ENCODE assay signal across 2 cellular contexts in genomic region chr16:56349086-56349415, GRCh38.
TF ChIP-seq lines count a peak whose summit lies in the region.

No MANE protein-coding gene starts in this region.

TF ChIP-seq in GM23338, 12 proteins besides CTCF, POLR2A, EP300 and RAD21:
- TF ChIP-seq, protein P1, sequence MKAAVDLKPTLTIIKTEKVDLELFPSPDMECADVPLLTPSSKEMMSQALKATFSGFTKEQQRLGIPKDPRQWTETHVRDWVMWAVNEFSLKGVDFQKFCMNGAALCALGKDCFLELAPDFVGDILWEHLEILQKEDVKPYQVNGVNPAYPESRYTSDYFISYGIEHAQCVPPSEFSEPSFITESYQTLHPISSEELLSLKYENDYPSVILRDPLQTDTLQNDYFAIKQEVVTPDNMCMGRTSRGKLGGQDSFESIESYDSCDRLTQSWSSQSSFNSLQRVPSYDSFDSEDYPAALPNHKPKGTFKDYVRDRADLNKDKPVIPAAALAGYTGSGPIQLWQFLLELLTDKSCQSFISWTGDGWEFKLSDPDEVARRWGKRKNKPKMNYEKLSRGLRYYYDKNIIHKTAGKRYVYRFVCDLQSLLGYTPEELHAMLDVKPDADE (IDR thresholded peaks at IDR 0.05) = no peak
- TF ChIP-seq REST (IDR thresholded peaks at IDR 0.05; ENCODE audit: unreplicated experiment) (no peak), CREB1 (CRISPR knock-in tag; IDR thresholded peaks at IDR 0.05; ENCODE audit: low read depth) (no peak), ZNF114 (CRISPR knock-in tag; IDR thresholded peaks at IDR 0.05) (no peak), EZH2 (IDR thresholded peaks at IDR 0.05; ENCODE audit: low read depth, unreplicated experiment) (no peak), ZNF331 (CRISPR knock-in tag; IDR thresholded peaks at IDR 0.05; ENCODE audit: low read depth) (no peak), POLR2AphosphoS5 (IDR thresholded peaks at IDR 0.05; ENCODE audit: low read depth) (no peak)

TF ChIP-seq in H1, 55 proteins besides CTCF, POLR2A, EP300 and RAD21 (continued from another document):
- TF ChIP-seq SP4 (IDR thresholded peaks at IDR 0.05; ENCODE audit: low read length) (no peak), SIX5 (IDR thresholded peaks at IDR 0.05; ENCODE audit: low read depth, low read length) (no peak), SUZ12 (IDR thresholded peaks at IDR 0.05; ENCODE audit: low read length) (no peak), SIN3A (conservative IDR thresholded peaks at IDR 0.05 in 1 of 2, IDR thresholded peaks at IDR 0.05 in 1 of 2; ENCODE audit: low read depth in 1 of 2, low read length in 2 of 2) (no peak)
